ENCODE assay signal across 1 cellular context in genomic region chrX:2511326-2511725, GRCh38.
TF ChIP-seq lines count a peak whose summit lies in the region.

No MANE protein-coding gene starts in this region.

TF ChIP-seq in GM23338, 12 proteins besides CTCF, POLR2A, EP300 and RAD21 (continued from another document):
- TF ChIP-seq REST (IDR thresholded peaks at IDR 0.05; ENCODE audit: unreplicated experiment) = no peak
